8 cellular contexts compared by ENCODE assay signal in genomic region chr6:56370127-56370540, GRCh38.
DNase-seq lines count a peak whose midpoint lies in the region; ATAC-seq and TF ChIP-seq lines count a peak whose summit lies in the region.

No MANE protein-coding gene starts in this region.

- intact Hi-C loops in upper lobe of right lung (cut with DNase I): no loop called here

- no peak overlapping the region for H3K4me3 ChIP-seq in LNCaP clone FGC (ENCODE audit: low read depth, low read length)
- no peak overlapping the region for H3K4me3 ChIP-seq in upper lobe of right lung

- no peaks in the 10 kb centered on the region for H3K9me3 ChIP-seq in upper lobe of right lung

- peak; percentile 92 for TF ChIP-seq CTCF in LNCaP clone FGC (IDR thresholded peaks at IDR 0.05; ENCODE audit: control insufficient read depth, extremely low read depth, insufficient read depth)
- peak; percentile 58 for TF ChIP-seq CTCF in upper lobe of right lung (IDR thresholded peaks at IDR 0.05)
- no peak for TF ChIP-seq CTCF in GM20000 (IDR thresholded peaks at IDR 0.05; ENCODE audit: extremely low read depth, missing control alignments)

- ATAC-seq in upper lobe of right lung (peak; percentile 84), HG03280 (IDR thresholded peaks at IDR 0.05; ENCODE audit: unreplicated experiment) (no peak)

- H3K36me3 ChIP-seq in upper lobe of right lung: no peaks in the 10 kb centered on the region

- DNase-seq in LNCaP clone FGC (ENCODE audit: low read depth) (peak; percentile 79), cerebellum (ENCODE audit: low spot score) (peak; percentile 14), left kidney (ENCODE audit: low read depth, low spot score) (peak; percentile 66), upper lobe of right lung (no peak), GM20000 (ENCODE audit: low spot score) (no peak), NCI-H1436 treated with DMSO at 0.1 percent for 48 hours (lab: John Stamatoyannopoulos, UW) (no peak), GM19240 (ENCODE audit: insufficient read length, low spot score) (no peak)

- peaks cover 41% of the 10 kb centered on the region for H3K4me1 ChIP-seq in upper lobe of right lung

- no peaks in the 10 kb centered on the region for H3K27me3 ChIP-seq in upper lobe of right lung

- H3K27ac ChIP-seq in upper lobe of right lung: peak overlapping the region; percentile 66

Comparison
In these comparisons a context has a peak if more than half of its experiments do, and no peak if none do; other contexts are left out.
1. DNase-seq: peak in LNCaP clone FGC (single experiment), cerebellum (single experiment) and left kidney (single experiment); none in upper lobe of right lung (single experiment), GM20000 (single experiment), NCI-H1436 treated with DMSO at 0.1 percent for 48 hours (single experiment) and GM19240 (single experiment).